Comparison of ENCODE assay signal across 1 cellular context in the genomic region with DNA sequence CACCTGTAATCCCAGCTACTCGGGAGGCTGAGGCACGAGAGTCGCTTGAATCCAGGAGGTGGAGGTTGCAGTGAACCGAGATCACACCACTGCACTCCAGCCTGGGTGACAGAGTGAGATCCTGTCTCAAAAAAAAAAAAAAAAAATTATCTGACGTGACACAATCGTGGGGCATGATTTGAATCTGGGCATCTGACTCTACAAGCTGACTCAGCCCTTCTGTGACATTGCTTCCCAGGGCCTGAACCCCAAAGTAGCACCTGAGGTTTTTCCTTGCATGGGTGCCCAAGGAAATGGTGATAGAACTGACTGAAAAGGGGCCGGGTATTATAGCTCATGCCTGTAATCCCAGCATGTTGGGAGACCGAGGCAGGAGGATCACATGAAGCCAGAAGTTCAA. TPM values are rescaled to one million over a fixed set of nuclear protein-coding genes. Genes with fewer than 3 reads are reported as not detected.
"Had no signal": no experiment of that assay in that cellular context is flagged by ENCODE, and none has a peak within 500 bp of the region (broad histone marks: within the 10 kb centered on the region; RNA-seq: fewer than 3 reads in every experiment).

No MANE protein-coding gene starts in this region.

RNA-seq across cellular contexts. Expression of gene FZD9, which starts 13.0 kb away (rescaled TPM):
- total RNA-seq: SJCRH30 had no signal
